In genomic region chr2:221896505-221897151, GRCh38 we compare ENCODE assay signal across 10 cellular contexts.
A peak's percentile ranks its signal among the peaks of the same experiment; 100 is the strongest.
DNase-seq lines count a peak whose midpoint lies in the region; ATAC-seq and TF ChIP-seq lines count a peak whose summit lies in the region.
"Had no signal": no experiment of that assay in that cellular context is flagged by ENCODE, and none has a peak within 500 bp of the region (broad histone marks: within the 10 kb centered on the region; RNA-seq: fewer than 3 reads in every experiment).

No MANE protein-coding gene starts in this region.

- peaks cover 3% of the 10 kb centered on the region in 2 donors for H3K4me1 ChIP-seq in neuronal stem cell (ENCODE audit: control insufficient read depth in 2 of 2, insufficient read depth in 1 of 2, low read depth in 1 of 2, low read length in 2 of 2)

- no peaks in the 10 kb centered on the region for H3K79me1 ChIP-seq in neuronal stem cell (ENCODE audit: low read depth, low read length)

- H2BK12ac ChIP-seq in neuronal stem cell (ENCODE audit: low read length), result no peak overlapping the region

- no peaks in the 10 kb centered on the region for H3K4me1 Mint-ChIP-seq in stimulated activated effector memory CD8-positive, alpha-beta T cell treated with anti-CD3 and anti-CD28 coated beads, Interleukin-12 subunit alpha, Interleukin-12 subunit beta, amount 100 ng/mL, for 72 hours

- H4K8ac ChIP-seq in neuronal stem cell (ENCODE audit: low read depth, low read length), result no peak overlapping the region

- H3K4me2 ChIP-seq in neuronal stem cell (ENCODE audit: insufficient read depth, low read length, poor library complexity, severe bottlenecking), result no peak overlapping the region

- H3K27ac ChIP-seq in neuronal stem cell (replicated peaks; ENCODE audit: low read length), result no peak overlapping the region

- no peaks in the 10 kb centered on the region for H3K27me3 ChIP-seq in neuronal stem cell (ENCODE audit: control insufficient read depth in 3 of 3, insufficient read depth in 3 of 3, low read depth in 1 of 3, low read length in 3 of 3)

- no peak overlapping the region for H4K91ac ChIP-seq in neuronal stem cell (ENCODE audit: low read depth, low read length, poor library complexity)

- H2BK5ac ChIP-seq in neuronal stem cell (ENCODE audit: low read length), result no peak overlapping the region

- H2AK5ac ChIP-seq in neuronal stem cell (ENCODE audit: low read depth, low read length), result no peak overlapping the region

- no peak overlapping the region for H3K4me3 Mint-ChIP-seq in stimulated activated effector memory CD8-positive, alpha-beta T cell treated with anti-CD3 and anti-CD28 coated beads, Interleukin-12 subunit alpha, Interleukin-12 subunit beta, amount 100 ng/mL, for 72 hours

- H3K23ac ChIP-seq in neuronal stem cell (ENCODE audit: low read depth, low read length, poor library complexity), result no peak overlapping the region

- H3K18ac ChIP-seq in neuronal stem cell (ENCODE audit: low read length), result no peak overlapping the region

- no peaks in the 10 kb centered on the region for H3K9me3 ChIP-seq in neuronal stem cell (replicated peaks in 1 of 2; ENCODE audit: control insufficient read depth in 2 of 2, insufficient read depth in 1 of 2, low read depth in 1 of 2, low read length in 2 of 2)

- no peaks in the 10 kb centered on the region for H3K36me3 Mint-ChIP-seq in stimulated activated effector memory CD8-positive, alpha-beta T cell treated with anti-CD3 and anti-CD28 coated beads, Interleukin-12 subunit alpha, Interleukin-12 subunit beta, amount 100 ng/mL, for 72 hours

- no peak overlapping the region for H3K9ac ChIP-seq in neuronal stem cell (ENCODE audit: low read depth, low read length, poor library complexity)

- no peak overlapping the region for H3K4ac ChIP-seq in neuronal stem cell (ENCODE audit: low read length)

- no peak for ATAC-seq in stimulated activated effector memory CD8-positive, alpha-beta T cell treated with anti-CD3 and anti-CD28 coated beads, Interleukin-12 subunit alpha, Interleukin-12 subunit beta, amount 100 ng/mL, for 72 hours
- no peak for ATAC-seq in HG02642 (IDR thresholded peaks at IDR 0.05; ENCODE audit: poor library complexity, unreplicated experiment)

- peaks cover 10% of the 10 kb centered on the region for H3K9me3 Mint-ChIP-seq in stimulated activated effector memory CD8-positive, alpha-beta T cell treated with anti-CD3 and anti-CD28 coated beads, Interleukin-12 subunit alpha, Interleukin-12 subunit beta, amount 100 ng/mL, for 72 hours

- peak; percentile 40 for DNase-seq in AG08396 (ENCODE audit: low spot score)
- peak; percentile 57 for DNase-seq in NCI-H226
- peak; percentile 33 to 82 for DNase-seq in foreskin fibroblast
- peak; percentile 23 for DNase-seq in occipital lobe (lab: John Stamatoyannopoulos, UW)
- DNase-seq in stimulated activated effector memory CD8-positive, alpha-beta T cell treated with anti-CD3 and anti-CD28 coated beads, Interleukin-12 subunit alpha, Interleukin-12 subunit beta, amount 100 ng/mL, for 72 hours (ENCODE audit: low spot score in 2 of 2), result no peak
- DNase-seq in NCI-H2081 (lab: John Stamatoyannopoulos, UW), result no peak
- DNase-seq in neuronal stem cell (ENCODE audit: low spot score), result no peak
- DNase-seq: NCI-H2171 treated with DMSO at 0.1 percent for 48 hours; stimulated activated CD4-positive, alpha-beta T cell treated with anti-CD3 and anti-CD28 coated beads, Interleukin-2, amount 100 ng/mL, for 24 hours had no signal

- H2BK15ac ChIP-seq in neuronal stem cell (ENCODE audit: low read length), result no peak overlapping the region

- H3K36me3 ChIP-seq in neuronal stem cell (replicated peaks in 1 of 2; ENCODE audit: control insufficient read depth in 2 of 2, insufficient read depth in 2 of 2, low read length in 2 of 2), result no peaks in the 10 kb centered on the region

- H3K27ac Mint-ChIP-seq in stimulated activated effector memory CD8-positive, alpha-beta T cell treated with anti-CD3 and anti-CD28 coated beads, Interleukin-12 subunit alpha, Interleukin-12 subunit beta, amount 100 ng/mL, for 72 hours, result no peak overlapping the region

- H2AFZ ChIP-seq in neuronal stem cell (ENCODE audit: low read length), result no peak overlapping the region

- no peak for TF ChIP-seq CTCF in foreskin fibroblast (IDR thresholded peaks at IDR 0.05; ENCODE audit: low read depth, low read length)

- no peak overlapping the region for H2BK120ac ChIP-seq in neuronal stem cell (ENCODE audit: low read depth, low read length)

- H3K14ac ChIP-seq in neuronal stem cell (ENCODE audit: low read length), result no peak overlapping the region

- no peak overlapping the region for H3K4me3 ChIP-seq in foreskin fibroblast (ENCODE audit: low read depth in 1 of 2, low read length in 2 of 2)
- H3K4me3 ChIP-seq in neuronal stem cell (ENCODE audit: low read length in 2 of 2), result no peak overlapping the region

- WGBS in neuronal stem cell (ENCODE audit: extremely low coverage in 2 of 2, insufficient read length in 2 of 2, insufficient replicate concordance in 1 of 2), 2 donors, result no CpG with 5 or more reads among the region's 10 CpGs

Comparison
In these comparisons a context has a peak if more than half of its experiments do, and no peak if none do; other contexts are left out.
1. DNase-seq: peak in AG08396 (single experiment), NCI-H226 (single experiment), foreskin fibroblast (2 of 2) and occipital lobe (single experiment); none in stimulated activated effector memory CD8-positive, alpha-beta T cell treated with anti-CD3 and anti-CD28 coated beads, Interleukin-12 subunit alpha, Interleukin-12 subunit beta, amount 100 ng/mL, for 72 hours (0 of 2), NCI-H2081 (0 of 2) and neuronal stem cell (single experiment).